In the genomic region with DNA sequence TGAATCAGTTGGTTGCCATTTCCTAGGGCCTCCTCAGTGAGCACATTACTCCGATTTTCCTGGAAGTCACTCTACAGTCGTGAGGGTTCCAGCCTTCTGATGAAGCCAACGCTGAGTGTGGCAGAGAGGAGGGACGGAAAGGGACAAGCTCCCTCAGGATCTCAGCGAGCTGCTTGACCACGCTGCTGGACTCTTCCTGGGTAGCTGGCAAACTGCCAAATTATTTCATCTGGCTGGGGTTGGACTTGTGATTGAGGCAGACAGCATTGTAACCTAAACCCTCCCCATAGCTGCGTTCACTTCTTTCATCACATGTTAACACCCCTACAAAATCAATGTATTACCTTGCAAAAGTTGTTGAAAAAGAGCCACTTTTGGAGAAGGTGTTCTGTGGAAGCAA, we compare ENCODE assay signal across 22 cellular contexts.
A peak's percentile ranks its signal among the peaks of the same experiment; 100 is the strongest.
DNase-seq lines count a peak whose midpoint lies in the region; ATAC-seq and TF ChIP-seq lines count a peak whose summit lies in the region.
"Had no signal": no experiment of that assay in that cellular context is flagged by ENCODE, and none has a peak within 500 bp of the region (broad histone marks: within the 10 kb centered on the region; RNA-seq: fewer than 3 reads in every experiment).

No MANE protein-coding gene starts in this region.

- no peak overlapping the region for H3K27ac ChIP-seq in foreskin keratinocyte
- H3K27ac ChIP-seq: HL-60, prostate gland, SK-N-MC had no signal

- in situ Hi-C loops in astrocyte of the cerebellum (cut with HindIII; ENCODE audit: low sequenced_read_pairs) = no loop called here

- TF ChIP-seq EP300 in Ishikawa (IDR thresholded peaks at IDR 0.05; ENCODE audit: borderline replicate concordance) = peak; percentile 29; the same call in 1 of the 2 replicates

- no peak overlapping the region for H3K4me3 ChIP-seq in astrocyte of the cerebellum (ENCODE audit: low read depth, low read length)
- H3K4me3 ChIP-seq: prostate gland, SK-N-MC had no signal

- ATAC-seq in HG02973 (IDR thresholded peaks at IDR 0.05; ENCODE audit: unreplicated experiment) (no peak), foreskin keratinocyte (no peak)

- DNase-seq in NCI-H2227 (lab: John Stamatoyannopoulos, UW; ENCODE audit: unreplicated experiment) (peak; percentile 66), astrocyte of the cerebellum (ENCODE audit: low read depth) (peak; percentile 5), iris pigment epithelial cell (ENCODE audit: low read depth) (peak; percentile 53), foreskin keratinocyte (no peak), KG1 (lab: John Stamatoyannopoulos, UW) (no peak)
- DNase-seq: activated CD4-positive, alpha-beta T cell treated with anti-CD3 and anti-CD28 coated beads for 48 hours; activated CD8-positive, alpha-beta memory T cell treated with anti-CD3 and anti-CD28 coated beads, Interleukin-2, amount 50 U/mL, for 48 hours; activated effector memory CD4-positive, alpha-beta T cell treated with anti-CD3 and anti-CD28 coated beads, Interleukin-2, amount 50 U/mL, for 16 hours; AML-193; amniotic stem cell; H7; hypothalamus; KBM-7; midbrain; NCI-H1092 treated with DMSO at 0.1 percent for 48 hours; NCI-H226; OCI-M1 had no signal

- H3K27me3 ChIP-seq in foreskin keratinocyte = no peaks in the 10 kb centered on the region

- TF ChIP-seq CTCF in astrocyte of the cerebellum (IDR thresholded peaks at IDR 0.05; ENCODE audit: low read depth, low read length, missing control alignments) (no peak), foreskin keratinocyte (conservative IDR thresholded peaks at IDR 0.05) (no peak)

- no peak for TF ChIP-seq RAD21 in Ishikawa (IDR thresholded peaks at IDR 0.05; ENCODE audit: low read depth)

- no peaks in the 10 kb centered on the region for H3K4me1 ChIP-seq in foreskin keratinocyte
- H3K4me1 ChIP-seq: prostate gland had no signal

TF ChIP-seq in Ishikawa, 13 proteins besides CTCF, POLR2A, EP300 and RAD21:
- TF ChIP-seq YY1 (IDR thresholded peaks at IDR 0.05; ENCODE audit: low read depth) = no peak
- peak; percentile 96 for TF ChIP-seq NFIC (IDR thresholded peaks at IDR 0.05)
- no peak for TF ChIP-seq ZBTB7A (IDR thresholded peaks at IDR 0.05; ENCODE audit: low read depth)
- TF ChIP-seq, protein P1, sequence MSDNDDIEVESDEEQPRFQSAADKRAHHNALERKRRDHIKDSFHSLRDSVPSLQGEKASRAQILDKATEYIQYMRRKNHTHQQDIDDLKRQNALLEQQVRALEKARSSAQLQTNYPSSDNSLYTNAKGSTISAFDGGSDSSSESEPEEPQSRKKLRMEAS (IDR thresholded peaks at IDR 0.05) = no peak; the same call in 1 of the 2 replicates
- TF ChIP-seq TEAD4 (IDR thresholded peaks at IDR 0.05) = 0 out of 2 replicates have a peak, but pooled peaks have one; percentile 11
- no peak for TF ChIP-seq CREB1 (IDR thresholded peaks at IDR 0.05; ENCODE audit: low read depth)
- TF ChIP-seq TAF1 (IDR thresholded peaks at IDR 0.05; ENCODE audit: low read depth) = no peak

Comparison
In these comparisons a context has a peak if more than half of its experiments do, and no peak if none do; other contexts are left out.
1. DNase-seq: peak in NCI-H2227 (single experiment), astrocyte of the cerebellum (single experiment) and iris pigment epithelial cell (single experiment); none in foreskin keratinocyte (0 of 2) and KG1 (single experiment).